ENCODE assay signal across 8 cellular contexts in the genomic region with DNA sequence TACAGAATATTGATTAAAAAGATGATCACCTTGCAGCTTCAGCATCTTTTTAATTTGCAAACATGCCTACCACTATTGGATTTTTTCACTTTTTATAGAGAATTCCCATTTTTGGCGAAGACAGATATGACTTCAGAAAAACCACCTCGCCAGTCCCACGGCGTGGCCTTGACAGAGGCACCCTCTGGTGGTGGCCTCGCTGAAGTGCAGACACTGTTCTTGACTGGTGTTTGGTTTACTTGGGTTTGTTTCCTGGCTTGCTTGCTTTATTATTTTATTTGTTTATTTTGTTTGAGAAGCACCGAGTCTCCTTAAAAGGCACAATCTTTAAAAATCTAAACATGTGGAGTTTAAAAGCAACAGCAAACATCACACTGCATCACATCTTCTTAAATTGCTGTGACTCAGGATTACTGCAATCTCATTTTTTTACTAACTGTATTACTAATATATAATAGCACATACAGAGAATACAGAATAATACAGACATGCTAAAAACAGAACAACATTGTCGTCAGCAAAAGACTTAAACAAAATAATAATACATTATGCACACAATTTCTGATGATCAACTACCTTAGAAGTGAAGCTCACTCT. TPM values are rescaled to one million over a fixed set of nuclear protein-coding genes. Genes with fewer than 3 reads are reported as not detected.
DNase-seq lines count a peak whose midpoint lies in the region; ATAC-seq and TF ChIP-seq lines count a peak whose summit lies in the region.

No MANE protein-coding gene starts in this region.

- no peak overlapping the region for H3K27ac ChIP-seq in C4-2B
- no peak overlapping the region for H3K27ac ChIP-seq in esophagus squamous epithelium
- no peak overlapping the region for H3K27ac ChIP-seq in testis

- TF ChIP-seq POLR2A in esophagus squamous epithelium (IDR thresholded peaks at IDR 0.05) = no peak
- no peak for TF ChIP-seq POLR2A in testis (IDR thresholded peaks at IDR 0.05)

- WGBS in esophagus squamous epithelium, 2 donors = 2 to 5% methylated on average over 7 of the region's 7 CpGs
- WGBS in testis, 2 donors = 10 to 18% methylated on average over 7 of the region's 7 CpGs

- peak; percentile 98 for ATAC-seq in GM18868 (IDR thresholded peaks at IDR 0.05; ENCODE audit: unreplicated experiment)
- peak; percentile 94 for ATAC-seq in HG03064 (IDR thresholded peaks at IDR 0.05; ENCODE audit: low read depth, unreplicated experiment)

- no peak overlapping the region for H3K27ac Mint-ChIP-seq in nephron progenitor cell

- peaks cover 2% of the 10 kb centered on the region for H3K27me3 Mint-ChIP-seq in nephron progenitor cell (ENCODE audit: low read depth, poor library complexity)

- H3K4me1 ChIP-seq in esophagus squamous epithelium (no peaks in the 10 kb centered on the region), testis (no peaks in the 10 kb centered on the region)

- no peaks in the 10 kb centered on the region for H3K4me1 Mint-ChIP-seq in nephron progenitor cell

- H3K36me3 Mint-ChIP-seq in nephron progenitor cell (ENCODE audit: low read depth) = no peaks in the 10 kb centered on the region

- no peak overlapping the region for H3K4me3 Mint-ChIP-seq in nephron progenitor cell

- H3K4me3 ChIP-seq in esophagus squamous epithelium (no peak overlapping the region), testis (no peak overlapping the region)

- peaks cover 0 to 10% (median 0%) of the 10 kb centered on the region in 4 donors for H3K27me3 ChIP-seq in esophagus squamous epithelium
- H3K27me3 ChIP-seq in testis = no peaks in the 10 kb centered on the region

- DNase-seq in NCI-H774 (lab: John Stamatoyannopoulos, UW) (peak; percentile 49), activated T-cell treated with anti-CD3 and anti-CD28 coated beads for 1 hour (ENCODE audit: low read depth) (peak; percentile 35), esophagus squamous epithelium (lab: John Stamatoyannopoulos, UW) (no peak), nephron progenitor cell (peak; percentile 78), testis (peak; percentile 77)

- peak; percentile 96 for TF ChIP-seq CTCF in C4-2B (conservative IDR thresholded peaks at IDR 0.05)
- peak; percentile 58 to 85 (median 78) for TF ChIP-seq CTCF in esophagus squamous epithelium (IDR thresholded peaks at IDR 0.05)
- TF ChIP-seq CTCF in nephron progenitor cell (IDR thresholded peaks at IDR 0.05) = peak; percentile 96
- TF ChIP-seq CTCF in testis (IDR thresholded peaks at IDR 0.05) = peak; percentile 63 to 84 (median 73)

- no peaks in the 10 kb centered on the region for H3K36me3 ChIP-seq in esophagus squamous epithelium
- H3K36me3 ChIP-seq in testis (ENCODE audit: low read depth, missing control alignments) = no peaks in the 10 kb centered on the region

- no peaks in the 10 kb centered on the region for H3K9me3 Mint-ChIP-seq in nephron progenitor cell

- no peaks in the 10 kb centered on the region for H3K9me3 ChIP-seq in esophagus squamous epithelium
- no peaks in the 10 kb centered on the region for H3K9me3 ChIP-seq in testis

- intact Hi-C loops in esophagus squamous epithelium (cut with DNase I) = no loop called here
- intact Hi-C loops in testis (cut with DNase I; ENCODE audit: low total_unique reads) = no loop called here

RNA-seq across cellular contexts. Expression of a gene that starts 13.1 kb away (rescaled TPM):
- total RNA-seq in esophagus squamous epithelium (1 to 10 TPM in 1 of 4 donors, under 1 TPM in 1, not detected in 2; 0.79 to 1.2 TPM), testis (not detected)
- polyA plus RNA-seq in testis (ENCODE audit: insufficient read depth, low read depth, low replicate concordance) = not detected

RNA-seq across cellular contexts. Expression of a gene that starts 33.3 kb away (rescaled TPM):
- not detected for total RNA-seq in esophagus squamous epithelium
- total RNA-seq in testis = not detected
- 0.80 TPM for polyA plus RNA-seq in testis (ENCODE audit: insufficient read depth, low read depth, low replicate concordance)
